25 cellular contexts compared by ENCODE assay signal in the genomic region with DNA sequence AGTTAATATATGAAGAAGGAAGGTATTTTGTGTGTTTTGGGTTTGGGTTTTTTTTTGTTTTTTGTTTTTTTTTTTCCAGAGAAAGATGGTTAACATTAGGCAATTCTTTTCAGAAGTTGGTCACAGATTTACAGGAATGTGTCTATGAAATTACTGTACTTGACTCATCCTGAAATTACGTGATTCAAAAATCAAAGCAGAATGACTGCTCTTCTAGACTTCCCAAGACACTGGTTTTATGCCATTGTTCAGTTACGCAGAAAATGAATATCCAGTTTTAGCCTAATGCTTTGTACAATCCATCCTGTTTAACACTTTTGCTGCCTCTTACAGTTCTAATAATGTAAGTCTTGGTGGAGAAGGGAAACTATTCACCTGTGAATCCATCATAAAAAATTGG. TPM values are rescaled to one million over a fixed set of nuclear protein-coding genes. Genes with fewer than 3 reads are reported as not detected.
DNase-seq lines count a peak whose midpoint lies in the region; TF ChIP-seq lines count a peak whose summit lies in the region.
"Had no signal": no experiment of that assay in that cellular context is flagged by ENCODE, and none has a peak within 500 bp of the region (broad histone marks: within the 10 kb centered on the region; RNA-seq: fewer than 3 reads in every experiment).

No MANE protein-coding gene starts in this region.

- no peak overlapping the region for H2BK120ac ChIP-seq in mesenchymal stem cell (ENCODE audit: low read depth, low read length)

- no peak for TF ChIP-seq CTCF in cardiac fibroblast (IDR thresholded peaks at IDR 0.05; ENCODE audit: low read depth, low read length)

- H2AFZ ChIP-seq in ACC112 (ENCODE audit: low read length, unreplicated experiment) (no peak overlapping the region), mesenchymal stem cell (ENCODE audit: low read depth, low read length) (no peak overlapping the region)

- DNase-seq in EH (ENCODE audit: low read depth) (peak; percentile 15), cardiac fibroblast (ENCODE audit: low read depth in 2 of 2) (peak; percentile 7 to 58), mesenchymal stem cell (no peak), GOT3 (lab: John Stamatoyannopoulos, UW) (no peak), NCI-H774 (lab: John Stamatoyannopoulos, UW) (no peak), NCI-H187 (lab: John Stamatoyannopoulos, UW) (no peak), NCI-H748 treated with DMSO at 0.1 percent for 48 hours (lab: John Stamatoyannopoulos, UW) (no peak)
- DNase-seq: activated B cell treated with CpG ODN at 0.5 μM for 24 hours; activated CD4-positive, alpha-beta T cell treated with anti-CD3 and anti-CD28 coated beads, Interleukin-2, amount 50 U/mL, for 48 hours; activated gamma-delta T cell treated with Interleukin-2 at 50 U/mL for 16 hours; adrenal gland; brain microvascular endothelial cell; CD4-positive, CD25-positive, alpha-beta regulatory T cell; effector memory CD4-positive, alpha-beta T cell; KBM-7; kidney; NCI-H1436; NCI-H510A; SHP77; substantia nigra; SW 1271; upper lobe of right lung had no signal

- H3K4ac ChIP-seq in mesenchymal stem cell (ENCODE audit: low read depth in 1 of 2, low read length in 2 of 2), result no peak overlapping the region

- H4K91ac ChIP-seq in mesenchymal stem cell (ENCODE audit: low read length), result no peak overlapping the region

- H3K4me1 ChIP-seq in ACC112 (ENCODE audit: control insufficient read depth, insufficient read depth, low read length, unreplicated experiment) (peaks cover 14% of the 10 kb centered on the region), mesenchymal stem cell (ENCODE audit: control insufficient read depth, insufficient read depth, low read depth, low read length) (no peaks in the 10 kb centered on the region)
- H3K4me1 ChIP-seq: adrenal gland, prostate gland, upper lobe of right lung had no signal

- no peak overlapping the region for H2BK12ac ChIP-seq in mesenchymal stem cell (ENCODE audit: low read length in 2 of 2)

- no peak overlapping the region for H4K8ac ChIP-seq in mesenchymal stem cell (ENCODE audit: low read length)

- peak overlapping the region; percentile 16; the same call in 1 of the 2 replicates for H3K27ac ChIP-seq in ACC112 (ENCODE audit: low read depth, low read length)
- H3K27ac ChIP-seq in mesenchymal stem cell (ENCODE audit: low read length, poor library complexity, severe bottlenecking), result no peak overlapping the region
- H3K27ac ChIP-seq: adrenal gland, brain microvascular endothelial cell, prostate gland, upper lobe of right lung had no signal

- no peak overlapping the region for H3K14ac ChIP-seq in mesenchymal stem cell (ENCODE audit: low read length in 2 of 2)

- H2AK5ac ChIP-seq in mesenchymal stem cell (ENCODE audit: low read length, severe bottlenecking), result no peak overlapping the region

- no peak overlapping the region for H3K23ac ChIP-seq in mesenchymal stem cell (ENCODE audit: low read length in 2 of 2)

- no peak overlapping the region for H2BK15ac ChIP-seq in mesenchymal stem cell (ENCODE audit: low read depth, poor library complexity, severe bottlenecking)

- 100% methylated on average over 2 of the region's 2 CpGs for WGBS in mesenchymal stem cell

- H3K18ac ChIP-seq in mesenchymal stem cell (ENCODE audit: low read depth in 1 of 2, low read length in 2 of 2), result no peak overlapping the region

- H3K9me3 ChIP-seq in mesenchymal stem cell (ENCODE audit: control insufficient read depth, low read length), result no peaks in the 10 kb centered on the region
- H3K9me3 ChIP-seq: adrenal gland, prostate gland, upper lobe of right lung had no signal

- H3K79me2 ChIP-seq in ACC112 (ENCODE audit: control insufficient read depth, insufficient read depth, low read length, unreplicated experiment), result no peaks in the 10 kb centered on the region

- H3K4me2 ChIP-seq in mesenchymal stem cell (ENCODE audit: low read length, poor library complexity, severe bottlenecking), result no peak overlapping the region

- H3K27me3 ChIP-seq in ACC112 (ENCODE audit: insufficient read depth, low read length) (no peaks in the 10 kb centered on the region), mesenchymal stem cell (ENCODE audit: control insufficient read depth in 1 of 2, insufficient read depth in 1 of 2, low read length in 2 of 2) (no peaks in the 10 kb centered on the region)
- H3K27me3 ChIP-seq: adrenal gland, brain microvascular endothelial cell, upper lobe of right lung had no signal

- H2BK5ac ChIP-seq in mesenchymal stem cell (ENCODE audit: low read depth, low read length, poor library complexity, severe bottlenecking), result no peak overlapping the region

- H3K79me1 ChIP-seq in mesenchymal stem cell (replicated peaks; ENCODE audit: low read length, poor library complexity, severe bottlenecking), result no peaks in the 10 kb centered on the region

- no peaks in the 10 kb centered on the region for H3K36me3 ChIP-seq in ACC112 (ENCODE audit: insufficient read depth, low read length)
- H3K36me3 ChIP-seq in mesenchymal stem cell (ENCODE audit: control insufficient read depth in 1 of 2, insufficient read depth in 2 of 2, low read depth in 1 of 2, low read length in 2 of 2), result no peaks in the 10 kb centered on the region
- H3K36me3 ChIP-seq: adrenal gland, brain microvascular endothelial cell, prostate gland, upper lobe of right lung had no signal

- H3K9ac ChIP-seq in mesenchymal stem cell (ENCODE audit: low read length), result peak overlapping the region; percentile 70

- H3K4me3 ChIP-seq in ACC112 (ENCODE audit: low read depth, low read length), result no peak overlapping the region
- H3K4me3 ChIP-seq in cardiac fibroblast (replicated peaks in 1 of 2; ENCODE audit: low read depth in 2 of 2, low read length in 2 of 2), result no peak overlapping the region
- H3K4me3 ChIP-seq in mesenchymal stem cell (ENCODE audit: insufficient read depth in 1 of 2, low read depth in 1 of 2, low read length in 2 of 2), result no peak overlapping the region
- H3K4me3 ChIP-seq: adrenal gland, lung, prostate gland, upper lobe of right lung had no signal

RNA-seq across cellular contexts. Expression of a gene that starts 39.7 kb away (rescaled TPM):
- 8.8 TPM for polyA plus RNA-seq in mesenchymal stem cell (2013, experiment 1 of 2)
- polyA plus RNA-seq in mesenchymal stem cell (2013, experiment 2 of 2), result 8.9 TPM

Comparison
In these comparisons a context has a peak if more than half of its experiments do, and no peak if none do; other contexts are left out.
1. DNase-seq: peak in EH (single experiment) and cardiac fibroblast (2 of 2); none in mesenchymal stem cell (single experiment), GOT3 (single experiment), NCI-H774 (single experiment), NCI-H187 (0 of 2) and NCI-H748 treated with DMSO at 0.1 percent for 48 hours (single experiment).